Comparison of ENCODE assay signal across 1 cellular context in the genomic region with DNA sequence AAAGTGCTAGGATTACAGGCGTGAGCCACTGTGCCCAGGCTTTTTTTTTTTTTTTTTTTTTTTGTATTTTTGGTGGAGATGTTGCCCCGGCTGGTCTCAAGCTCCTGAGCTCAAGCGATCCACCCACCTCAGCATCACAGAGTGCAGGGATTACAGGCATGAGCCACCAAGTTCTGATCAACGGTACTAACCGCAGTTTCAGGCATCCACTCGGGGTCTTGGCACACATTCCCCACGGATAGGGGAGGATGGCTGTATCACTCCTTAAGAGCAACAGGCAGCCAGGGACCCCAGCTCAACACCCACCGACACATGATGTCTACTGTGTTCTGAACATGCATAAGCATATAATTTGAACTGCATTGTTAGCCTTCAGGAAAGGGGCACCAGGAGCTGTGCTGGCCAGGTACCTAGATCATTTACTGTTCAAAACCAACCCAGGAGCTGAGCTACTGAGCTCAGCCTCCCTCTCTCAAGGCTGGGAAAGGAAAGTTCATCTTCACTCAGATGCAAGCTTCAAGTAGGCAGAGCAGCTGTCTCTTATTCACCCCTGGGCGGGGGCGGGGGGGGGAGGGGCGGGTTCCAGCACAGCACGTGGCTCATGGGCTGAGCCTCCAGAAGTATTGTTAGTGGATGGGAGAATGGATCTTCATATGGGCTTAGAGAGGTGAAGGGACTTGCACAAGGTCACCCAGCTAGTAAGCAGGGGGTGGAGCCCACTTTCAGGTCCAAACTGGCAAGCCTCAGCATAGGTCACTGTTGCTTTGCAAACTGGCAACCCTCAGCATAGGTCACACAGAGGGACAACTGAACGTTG.
TF ChIP-seq lines count a peak whose summit lies in the region.

No MANE protein-coding gene starts in this region.

TF ChIP-seq in WTC11, 78 proteins besides CTCF, POLR2A, EP300 and RAD21 (continued from another document):
- TF ChIP-seq, protein P1, sequence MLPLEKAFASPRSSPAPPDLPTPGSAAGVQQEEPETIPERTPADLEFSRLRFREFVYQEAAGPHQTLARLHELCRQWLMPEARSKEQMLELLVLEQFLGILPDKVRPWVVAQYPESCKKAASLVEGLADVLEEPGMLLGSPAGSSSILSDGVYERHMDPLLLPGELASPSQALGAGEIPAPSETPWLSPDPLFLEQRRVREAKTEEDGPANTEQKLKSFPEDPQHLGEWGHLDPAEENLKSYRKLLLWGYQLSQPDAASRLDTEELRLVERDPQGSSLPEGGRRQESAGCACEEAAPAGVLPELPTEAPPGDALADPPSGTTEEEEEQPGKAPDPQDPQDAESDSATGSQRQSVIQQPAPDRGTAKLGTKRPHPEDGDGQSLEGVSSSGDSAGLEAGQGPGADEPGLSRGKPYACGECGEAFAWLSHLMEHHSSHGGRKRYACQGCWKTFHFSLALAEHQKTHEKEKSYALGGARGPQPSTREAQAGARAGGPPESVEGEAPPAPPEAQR (CRISPR knock-in tag; IDR thresholded peaks at IDR 0.05), result no peak
- no peak for TF ChIP-seq ZNF219 (CRISPR knock-in tag; IDR thresholded peaks at IDR 0.05; ENCODE audit: borderline replicate concordance)
- no peak for TF ChIP-seq FOXP1 (CRISPR knock-in tag; IDR thresholded peaks at IDR 0.05; ENCODE audit: borderline replicate concordance)
- TF ChIP-seq, protein P2, sequence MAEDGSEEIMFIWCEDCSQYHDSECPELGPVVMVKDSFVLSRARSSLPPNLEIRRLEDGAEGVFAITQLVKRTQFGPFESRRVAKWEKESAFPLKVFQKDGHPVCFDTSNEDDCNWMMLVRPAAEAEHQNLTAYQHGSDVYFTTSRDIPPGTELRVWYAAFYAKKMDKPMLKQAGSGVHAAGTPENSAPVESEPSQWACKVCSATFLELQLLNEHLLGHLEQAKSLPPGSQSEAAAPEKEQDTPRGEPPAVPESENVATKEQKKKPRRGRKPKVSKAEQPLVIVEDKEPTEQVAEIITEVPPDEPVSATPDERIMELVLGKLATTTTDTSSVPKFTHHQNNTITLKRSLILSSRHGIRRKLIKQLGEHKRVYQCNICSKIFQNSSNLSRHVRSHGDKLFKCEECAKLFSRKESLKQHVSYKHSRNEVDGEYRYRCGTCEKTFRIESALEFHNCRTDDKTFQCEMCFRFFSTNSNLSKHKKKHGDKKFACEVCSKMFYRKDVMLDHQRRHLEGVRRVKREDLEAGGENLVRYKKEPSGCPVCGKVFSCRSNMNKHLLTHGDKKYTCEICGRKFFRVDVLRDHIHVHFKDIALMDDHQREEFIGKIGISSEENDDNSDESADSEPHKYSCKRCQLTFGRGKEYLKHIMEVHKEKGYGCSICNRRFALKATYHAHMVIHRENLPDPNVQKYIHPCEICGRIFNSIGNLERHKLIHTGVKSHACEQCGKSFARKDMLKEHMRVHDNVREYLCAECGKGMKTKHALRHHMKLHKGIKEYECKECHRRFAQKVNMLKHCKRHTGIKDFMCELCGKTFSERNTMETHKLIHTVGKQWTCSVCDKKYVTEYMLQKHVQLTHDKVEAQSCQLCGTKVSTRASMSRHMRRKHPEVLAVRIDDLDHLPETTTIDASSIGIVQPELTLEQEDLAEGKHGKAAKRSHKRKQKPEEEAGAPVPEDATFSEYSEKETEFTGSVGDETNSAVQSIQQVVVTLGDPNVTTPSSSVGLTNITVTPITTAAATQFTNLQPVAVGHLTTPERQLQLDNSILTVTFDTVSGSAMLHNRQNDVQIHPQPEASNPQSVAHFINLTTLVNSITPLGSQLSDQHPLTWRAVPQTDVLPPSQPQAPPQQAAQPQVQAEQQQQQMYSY (CRISPR knock-in tag; IDR thresholded peaks at IDR 0.05), result no peak
- TF ChIP-seq, protein P3, sequence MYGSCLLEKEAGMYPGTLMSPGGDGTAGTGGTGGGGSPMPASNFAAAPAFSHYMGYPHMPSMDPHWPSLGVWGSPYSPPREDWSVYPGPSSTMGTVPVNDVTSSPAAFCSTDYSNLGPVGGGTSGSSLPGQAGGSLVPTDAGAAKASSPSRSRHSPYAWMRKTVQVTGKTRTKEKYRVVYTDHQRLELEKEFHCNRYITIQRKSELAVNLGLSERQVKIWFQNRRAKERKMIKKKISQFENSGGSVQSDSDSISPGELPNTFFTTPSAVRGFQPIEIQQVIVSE (CRISPR knock-in tag; IDR thresholded peaks at IDR 0.05; ENCODE audit: borderline replicate concordance), result no peak
- TF ChIP-seq, protein P4, sequence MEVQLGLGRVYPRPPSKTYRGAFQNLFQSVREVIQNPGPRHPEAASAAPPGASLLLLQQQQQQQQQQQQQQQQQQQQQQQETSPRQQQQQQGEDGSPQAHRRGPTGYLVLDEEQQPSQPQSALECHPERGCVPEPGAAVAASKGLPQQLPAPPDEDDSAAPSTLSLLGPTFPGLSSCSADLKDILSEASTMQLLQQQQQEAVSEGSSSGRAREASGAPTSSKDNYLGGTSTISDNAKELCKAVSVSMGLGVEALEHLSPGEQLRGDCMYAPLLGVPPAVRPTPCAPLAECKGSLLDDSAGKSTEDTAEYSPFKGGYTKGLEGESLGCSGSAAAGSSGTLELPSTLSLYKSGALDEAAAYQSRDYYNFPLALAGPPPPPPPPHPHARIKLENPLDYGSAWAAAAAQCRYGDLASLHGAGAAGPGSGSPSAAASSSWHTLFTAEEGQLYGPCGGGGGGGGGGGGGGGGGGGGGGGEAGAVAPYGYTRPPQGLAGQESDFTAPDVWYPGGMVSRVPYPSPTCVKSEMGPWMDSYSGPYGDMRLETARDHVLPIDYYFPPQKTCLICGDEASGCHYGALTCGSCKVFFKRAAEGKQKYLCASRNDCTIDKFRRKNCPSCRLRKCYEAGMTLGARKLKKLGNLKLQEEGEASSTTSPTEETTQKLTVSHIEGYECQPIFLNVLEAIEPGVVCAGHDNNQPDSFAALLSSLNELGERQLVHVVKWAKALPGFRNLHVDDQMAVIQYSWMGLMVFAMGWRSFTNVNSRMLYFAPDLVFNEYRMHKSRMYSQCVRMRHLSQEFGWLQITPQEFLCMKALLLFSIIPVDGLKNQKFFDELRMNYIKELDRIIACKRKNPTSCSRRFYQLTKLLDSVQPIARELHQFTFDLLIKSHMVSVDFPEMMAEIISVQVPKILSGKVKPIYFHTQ (CRISPR knock-in tag; IDR thresholded peaks at IDR 0.05), result no peak
- no peak for TF ChIP-seq NR3C1 (CRISPR knock-in tag; conservative IDR thresholded peaks at IDR 0.05; ENCODE audit: low read depth)
- no peak for TF ChIP-seq FOXJ3 (CRISPR knock-in tag; IDR thresholded peaks at IDR 0.05; ENCODE audit: borderline replicate concordance)
